Comparison of ENCODE assay signal across 8 cellular contexts in the genomic region with DNA sequence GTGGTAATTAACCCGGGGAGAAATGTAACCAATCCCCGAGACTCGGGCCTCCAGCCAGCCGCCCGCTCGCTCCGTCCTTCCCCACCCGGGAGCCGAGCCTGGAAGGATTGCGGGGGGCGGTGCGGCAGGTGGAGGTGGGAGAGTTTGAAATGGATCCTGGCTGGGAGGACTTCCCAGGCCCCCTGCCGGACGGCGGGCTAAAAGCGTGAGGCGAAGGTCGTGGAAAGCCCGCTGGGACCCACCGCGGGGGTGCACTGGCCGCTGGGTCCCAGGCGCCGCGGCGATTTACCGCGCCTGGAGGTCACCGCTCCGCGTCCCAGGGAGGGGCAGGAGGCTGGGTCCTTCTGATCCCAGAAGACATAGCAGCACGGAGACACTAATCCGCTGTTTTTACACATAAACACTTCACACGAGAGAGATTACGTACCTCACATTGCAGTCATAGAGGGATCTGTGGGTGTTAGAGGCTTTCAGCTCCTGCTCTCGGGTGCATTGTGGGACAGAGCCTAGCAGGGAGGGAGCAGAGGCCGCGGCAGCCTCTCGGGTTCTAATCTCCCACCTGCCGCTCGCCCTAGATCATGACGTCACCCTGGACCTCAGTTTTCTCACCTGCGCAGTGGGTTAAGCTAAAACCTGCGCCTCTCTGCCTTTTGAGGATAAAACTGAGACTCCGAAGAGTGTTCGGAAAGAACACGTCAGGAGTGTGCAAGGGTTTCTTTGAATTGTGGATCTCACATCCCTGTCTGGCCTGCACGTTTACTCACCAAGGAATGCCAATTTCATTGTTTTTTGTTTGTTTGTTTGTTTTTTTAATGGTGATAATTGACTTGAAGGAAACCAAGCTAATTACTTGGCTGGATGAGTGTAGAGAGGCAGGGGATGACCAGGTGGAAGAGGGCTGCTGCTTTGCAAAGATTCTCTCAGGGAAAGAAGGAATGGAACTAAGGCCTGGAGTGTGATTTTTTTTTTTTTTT. TPM values are rescaled to one million over a fixed set of nuclear protein-coding genes. Genes with fewer than 3 reads are reported as not detected.
DNase-seq lines count a peak whose midpoint lies in the region; ATAC-seq and TF ChIP-seq lines count a peak whose summit lies in the region.

No MANE protein-coding gene starts in this region.

- H3K36me3 ChIP-seq in thoracic aorta: no peaks in the 10 kb centered on the region

- no peaks in the 10 kb centered on the region for H3K4me1 ChIP-seq in thoracic aorta (ENCODE audit: control insufficient read depth in 1 of 2, low read depth in 2 of 2)

- CTCF ChIA-PET in activated CD8-positive, alpha-beta memory T cell treated with anti-CD3 and anti-CD28 coated beads, Interleukin-2, amount 10 ng/mL, durations not matched to agents 7 days and 5 days (lab: Charles Lee): interaction anchor here (0.7 to 1.8 kb wide), 4 partner anchors 21 to 52 kb away, joined by 3 to 5 read pairs (median 4); no protein-coding TSS in a partner anchor

- H3K9me3 Mint-ChIP-seq in activated CD8-positive, alpha-beta memory T cell treated with anti-CD3 and anti-CD28 coated beads, Interleukin-2, amount 10 ng/mL, durations not matched to agents 7 days and 5 days (ENCODE audit: low read depth): no peaks in the 10 kb centered on the region
- no peaks in the 10 kb centered on the region for H3K9me3 Mint-ChIP-seq in natural killer cell

- TF ChIP-seq CTCF in natural killer cell (IDR thresholded peaks at IDR 0.05) (no peak), thoracic aorta (IDR thresholded peaks at IDR 0.05) (peak; percentile 48)

- peak overlapping the region; percentile 71 to 77 for H3K27ac ChIP-seq in thoracic aorta

- peaks cover 2% of the 10 kb centered on the region for H3K36me3 Mint-ChIP-seq in activated CD8-positive, alpha-beta memory T cell treated with anti-CD3 and anti-CD28 coated beads, Interleukin-2, amount 10 ng/mL, durations not matched to agents 7 days and 5 days
- H3K36me3 Mint-ChIP-seq in natural killer cell: no peaks in the 10 kb centered on the region

- peaks cover 36% of the 10 kb centered on the region for H3K27me3 Mint-ChIP-seq in activated CD8-positive, alpha-beta memory T cell treated with anti-CD3 and anti-CD28 coated beads, Interleukin-2, amount 10 ng/mL, durations not matched to agents 7 days and 5 days
- H3K27me3 Mint-ChIP-seq in natural killer cell (ENCODE audit: low read depth in 2 of 2): peaks cover 19 to 21% of the 10 kb centered on the region in 2 donors

- H3K9me3 ChIP-seq in thoracic aorta: no peaks in the 10 kb centered on the region

- peak; percentile 28 for ATAC-seq in GM18508 (IDR thresholded peaks at IDR 0.05; ENCODE audit: insufficient read depth, unreplicated experiment)
- ATAC-seq in HG02943 (IDR thresholded peaks at IDR 0.05; ENCODE audit: low read depth, unreplicated experiment): peak; percentile 31
- ATAC-seq in activated CD8-positive, alpha-beta memory T cell treated with anti-CD3 and anti-CD28 coated beads, Interleukin-2, amount 10 ng/mL, durations not matched to agents 7 days and 5 days: peak; percentile 54
- ATAC-seq in esophagus mucosa: peak; percentile 27
- ATAC-seq in natural killer cell: peak; percentile 49 to 58 (median 55)
- peak; percentile 47 for ATAC-seq in thoracic aorta (ENCODE audit: insufficient number of reproducible peaks, low FRiP score, low read depth)

- intact Hi-C loops in natural killer cell (cut with micrococcal nuclease): no loop called here

- H3K4me3 ChIP-seq in thoracic aorta: peak overlapping the region; percentile 98

- DNase-seq in A172 (ENCODE audit: low spot score): peak; percentile 58
- DNase-seq in NCI-H2227 (lab: John Stamatoyannopoulos, UW; ENCODE audit: unreplicated experiment): peak; percentile 81
- peak; percentile 64 for DNase-seq in activated CD8-positive, alpha-beta memory T cell treated with anti-CD3 and anti-CD28 coated beads, Interleukin-2, amount 10 ng/mL, durations not matched to agents 7 days and 5 days
- peak; percentile 29 for DNase-seq in natural killer cell
- no peak for DNase-seq in thoracic aorta (ENCODE audit: low spot score)

- peak overlapping the region; percentile 64 for H3K4me3 Mint-ChIP-seq in activated CD8-positive, alpha-beta memory T cell treated with anti-CD3 and anti-CD28 coated beads, Interleukin-2, amount 10 ng/mL, durations not matched to agents 7 days and 5 days
- H3K4me3 Mint-ChIP-seq in natural killer cell: peak overlapping the region; percentile 83

- H3K27ac Mint-ChIP-seq in activated CD8-positive, alpha-beta memory T cell treated with anti-CD3 and anti-CD28 coated beads, Interleukin-2, amount 10 ng/mL, durations not matched to agents 7 days and 5 days: peak overlapping the region; percentile 11
- H3K27ac Mint-ChIP-seq in natural killer cell: peak overlapping the region in 1 of 2 donors; percentile 78

- no peaks in the 10 kb centered on the region for H3K27me3 ChIP-seq in thoracic aorta (replicated peaks; ENCODE audit: insufficient read depth)

- peaks cover 5% of the 10 kb centered on the region for H3K4me1 Mint-ChIP-seq in activated CD8-positive, alpha-beta memory T cell treated with anti-CD3 and anti-CD28 coated beads, Interleukin-2, amount 10 ng/mL, durations not matched to agents 7 days and 5 days
- H3K4me1 Mint-ChIP-seq in natural killer cell: peaks cover 16 to 18% of the 10 kb centered on the region in 2 donors

RNA-seq across cellular contexts. Expression of a gene that starts 17.1 kb away (rescaled TPM):
- 202 and 213 TPM in 2 replicates for total RNA-seq in A172 (2014; rRNA removed; shearing (Covaris generic))
- 10 to 100 TPM; 10.7 to 14.6 TPM for total RNA-seq in activated CD8-positive, alpha-beta memory T cell treated with anti-CD3 and anti-CD28 coated beads, Interleukin-2, amount 10 ng/mL, durations not matched to agents 7 days and 5 days
- total RNA-seq in esophagus mucosa (28.2 TPM), natural killer cell (10 to 100 TPM; 16.2 to 18.1 (median 16.9) TPM), thoracic aorta (10 to 100 TPM; 30.0 to 58.2 TPM)

RNA-seq across cellular contexts. Expression of a gene that starts 19.3 kb away (rescaled TPM):
- 20.7 and 26.0 TPM in 2 replicates for total RNA-seq in A172 (2014; rRNA removed; shearing (Covaris generic))
- total RNA-seq in activated CD8-positive, alpha-beta memory T cell treated with anti-CD3 and anti-CD28 coated beads, Interleukin-2, amount 10 ng/mL, durations not matched to agents 7 days and 5 days: not detected
- total RNA-seq in esophagus mucosa (0.12 TPM), natural killer cell (not detected), thoracic aorta (not detected)

RNA-seq across cellular contexts. Expression of a gene that starts 44.4 kb away (rescaled TPM):
- total RNA-seq in A172 (2014; rRNA removed; shearing (Covaris generic)): not detected in 2 replicates
- total RNA-seq in activated CD8-positive, alpha-beta memory T cell treated with anti-CD3 and anti-CD28 coated beads, Interleukin-2, amount 10 ng/mL, durations not matched to agents 7 days and 5 days: not detected
- total RNA-seq in esophagus mucosa: not detected
- total RNA-seq in natural killer cell: not detected
- total RNA-seq in thoracic aorta: not detected

RNA-seq across cellular contexts. Expression of a gene that starts 59.1 kb away (rescaled TPM):
- total RNA-seq in A172 (2014; rRNA removed; shearing (Covaris generic)): not detected in 2 replicates
- not detected for total RNA-seq in activated CD8-positive, alpha-beta memory T cell treated with anti-CD3 and anti-CD28 coated beads, Interleukin-2, amount 10 ng/mL, durations not matched to agents 7 days and 5 days
- not detected for total RNA-seq in esophagus mucosa
- total RNA-seq in natural killer cell: not detected
- total RNA-seq in thoracic aorta: not detected

Comparison
In these comparisons a context has a peak if more than half of its experiments do, and no peak if none do; other contexts are left out.
1. RNA of a gene that starts 19.3 kb away (total RNA-seq): 20.7 to 26.0 TPM in A172; 0.12 TPM in esophagus mucosa (single experiment), not detected in activated CD8-positive, alpha-beta memory T cell treated with anti-CD3 and anti-CD28 coated beads, Interleukin-2, amount 10 ng/mL, durations not matched to agents 7 days and 5 days, not detected in natural killer cell and not detected in thoracic aorta; every median in the first group is over 10 times any median in the second.
2. Peak in every context shown above with its lines, with median percentiles within 50 percentile points of each other: ATAC-seq.